In genomic region chr6:33276864-33277662, GRCh38 we compare ENCODE assay signal across 8 cellular contexts. TPM values are rescaled to one million over a fixed set of nuclear protein-coding genes. Genes with fewer than 3 reads are reported as not detected.
DNase-seq lines count a peak whose midpoint lies in the region; TF ChIP-seq lines count a peak whose summit lies in the region.

Gene B3GALT4, plus strand, starts transcription at chr6:33277123. Its CDS starts 297 bp downstream, at chr6:33277420.

- peaks cover 12 to 31% (median 16%) of the 10 kb centered on the region in 3 donors for H3K36me3 Mint-ChIP-seq in immature natural killer cell

- H3K9ac ChIP-seq in mammary epithelial cell (ENCODE audit: insufficient read depth, low read length) = peak within 1 kb of the TSS; percentile 35

- H3K4me1 Mint-ChIP-seq in immature natural killer cell = peaks cover 57 to 68% of the 10 kb centered on the region in 2 donors

- POLR2A ChIA-PET in HEK293T (lab: Yijun Ruan, JAX) = interaction anchor here (0.9 to 4.2 kb wide), 19 partner anchors 10 to 306 kb away, joined by 3 to 37 read pairs (median 5); partner anchors contain the start of genes PFDN6, RGL2, RING1 and TAPBP

- peaks cover 41% of the 10 kb centered on the region for H3K79me2 ChIP-seq in mammary epithelial cell (ENCODE audit: insufficient read depth, low read length)

- TF ChIP-seq CTCF in GM12874 (IDR thresholded peaks at IDR 0.05; ENCODE audit: insufficient read depth, low read depth, low read length) = peak; percentile 68
- TF ChIP-seq CTCF in VCaP (conservative IDR thresholded peaks at IDR 0.05) = peak; percentile 77
- TF ChIP-seq CTCF in mammary epithelial cell (conservative IDR thresholded peaks at IDR 0.05 in 1 of 2, IDR thresholded peaks at IDR 0.05 in 1 of 2; ENCODE audit: extremely low read depth in 1 of 2, insufficient read depth in 1 of 2, low read depth in 1 of 2, low read length in 2 of 2) = peak; percentile 17 to 51

- BruUV-seq in mammary epithelial cell (replicated peaks; lab: Mats Ljungman, UMichigan) = no TSS peak

- H3K36me3 ChIP-seq in mammary epithelial cell (ENCODE audit: insufficient read depth, low read length) = peaks cover 43% of the 10 kb centered on the region

- in situ Hi-C loops in mammary epithelial cell (cut with MboI; ENCODE audit: low sequenced_read_pairs in 2 of 2) = loop anchor here in 1 of 2 donors (10.0 kb wide), 1 partner anchor 128 kb away; no protein-coding TSS in a partner anchor

- no peaks in the 10 kb centered on the region for H3K27me3 ChIP-seq in mammary epithelial cell (ENCODE audit: insufficient read depth, low read length)

- peak within 1 kb of the TSS; percentile 93 to 98 (median 96) for H3K27ac Mint-ChIP-seq in immature natural killer cell

- no peak within 1 kb of the TSS for H2AFZ ChIP-seq in mammary epithelial cell (ENCODE audit: low read depth, low read length)

- H3K4me3 Mint-ChIP-seq in immature natural killer cell = peak within 1 kb of the TSS; percentile 89 to 93 (median 92)

- peak; percentile 64 for DNase-seq in HEK293T (ENCODE audit: extremely low spot score)
- peak; percentile 79 for DNase-seq in NCI-H1105 treated with DMSO at 0.1 percent for 48 hours (lab: John Stamatoyannopoulos, UW)
- peak; percentile 84 for DNase-seq in mammary epithelial cell
- peak; percentile 78 to 80 (median 79) for DNase-seq in immature natural killer cell
- DNase-seq in smooth muscle cell of the brain vasculature (ENCODE audit: low read depth, low spot score) = peak; percentile 13
- DNase-seq in SKM-1 treated with dmso at 0.1 percent for 144 hours (lab: John Stamatoyannopoulos, UW; ENCODE audit: unreplicated experiment) = no peak

- peak within 1 kb of the TSS; percentile 13 to 51 (median 23) for H3K4me3 ChIP-seq in mammary epithelial cell (replicated peaks in 1 of 3; ENCODE audit: insufficient read depth in 1 of 3, low read depth in 2 of 3, low read length in 3 of 3)

- peaks cover 2 to 11% (median 8%) of the 10 kb centered on the region in 3 donors for H3K27me3 Mint-ChIP-seq in immature natural killer cell (ENCODE audit: low read depth in 3 of 3)

- peaks cover 8% of the 10 kb centered on the region for H4K20me1 ChIP-seq in mammary epithelial cell (ENCODE audit: insufficient read depth, low read length)

- intact Hi-C loops in mammary epithelial cell (cut with micrococcal nuclease) = loop anchor here (10.0 kb wide), 1 partner anchor 298 kb away; no protein-coding TSS in a partner anchor

- CTCF ChIA-PET in HEK293T (lab: Yijun Ruan, JAX) (interaction anchor here (0.8 to 1.9 kb wide), 10 partner anchors 12 to 322 kb away, joined by 3 to 16 read pairs (median 3); partner anchors contain the start of genes PFDN6 and WDR46), mammary epithelial cell (lab: Charles Lee; ENCODE audit: low non-redundant PET) (interaction anchor here (0.6 kb wide), 2 partner anchors 28 to 81 kb away, joined by 3 read pairs; no protein-coding TSS in a partner anchor)

- no peaks in the 10 kb centered on the region for H3K9me3 ChIP-seq in mammary epithelial cell (replicated peaks; ENCODE audit: insufficient read depth, low read length)

- H3K4me1 ChIP-seq in mammary epithelial cell (ENCODE audit: insufficient read depth, low read length) = peaks cover 38% of the 10 kb centered on the region

- WGBS in mammary epithelial cell (ENCODE audit: low coverage, missing lambda C conversion rate) = 8% methylated on average over 21 of the region's 80 CpGs

- H3K4me2 ChIP-seq in mammary epithelial cell (ENCODE audit: insufficient read depth, low read depth, low read length) = peak within 1 kb of the TSS; percentile 88

- H3K27ac ChIP-seq in VCaP (peak within 1 kb of the TSS; percentile 100), mammary epithelial cell (ENCODE audit: insufficient read depth, low read depth, low read length) (peak within 1 kb of the TSS; percentile 58)

- no peaks in the 10 kb centered on the region for H3K9me3 Mint-ChIP-seq in immature natural killer cell

- dilution Hi-C loops in mammary epithelial cell (cut with HindIII; ENCODE audit: low sequenced_read_pairs) = no loop called here

TF ChIP-seq in HEK293T, 16 proteins besides CTCF, POLR2A, EP300 and RAD21:
- TF ChIP-seq LEF1 (IDR thresholded peaks at IDR 0.05; ENCODE audit: borderline replicate concordance) = peak; percentile 83; the same call in 1 of the 2 replicates
- no peak for TF ChIP-seq FOXM1 (IDR thresholded peaks at IDR 0.05; ENCODE audit: borderline replicate concordance)
- TF ChIP-seq CTBP1 (IDR thresholded peaks at IDR 0.05; ENCODE audit: borderline replicate concordance) = no peak
- TF ChIP-seq NFRKB (IDR thresholded peaks at IDR 0.05) = no peak
- no peak for TF ChIP-seq TARDBP (IDR thresholded peaks at IDR 0.05)
- TF ChIP-seq FOXA1 (IDR thresholded peaks at IDR 0.05) = no peak
- 0 out of 2 replicates have a peak, but pooled peaks have one; percentile 46 for TF ChIP-seq HDGF (IDR thresholded peaks at IDR 0.05; ENCODE audit: borderline replicate concordance)
- TF ChIP-seq ELF4 (IDR thresholded peaks at IDR 0.05) = peak; percentile 28; the same call in 1 of the 2 replicates

RNA-seq across cellular contexts. Expression of gene B3GALT4, which starts in this region (rescaled TPM):
- 1 to 10 TPM in 1 of 2 donors, under 1 TPM in 1; 0.83 to 1.1 TPM for total RNA-seq in mammary epithelial cell
- 1.1 TPM for polyA plus RNA-seq in mammary epithelial cell
- 1.1 TPM for polyA minus RNA-seq in mammary epithelial cell
- 10 to 100 TPM; 38.6 to 55.0 (median 44.1) TPM for polyA plus RNA-seq in immature natural killer cell

Comparison
In these comparisons a context has a peak if more than half of its experiments do, and no peak if none do; other contexts are left out.
1. RNA of gene B3GALT4 (polyA plus RNA-seq): 38.6 to 55.0 TPM in immature natural killer cell; 1.1 TPM in mammary epithelial cell (single experiment); every median in the first group is over 10 times any median in the second.
2. Peak in every context shown above with its lines, with median percentiles within 50 percentile points of each other: CTCF ChIP-seq.